8 cellular contexts compared by ENCODE assay signal in the genomic region with DNA sequence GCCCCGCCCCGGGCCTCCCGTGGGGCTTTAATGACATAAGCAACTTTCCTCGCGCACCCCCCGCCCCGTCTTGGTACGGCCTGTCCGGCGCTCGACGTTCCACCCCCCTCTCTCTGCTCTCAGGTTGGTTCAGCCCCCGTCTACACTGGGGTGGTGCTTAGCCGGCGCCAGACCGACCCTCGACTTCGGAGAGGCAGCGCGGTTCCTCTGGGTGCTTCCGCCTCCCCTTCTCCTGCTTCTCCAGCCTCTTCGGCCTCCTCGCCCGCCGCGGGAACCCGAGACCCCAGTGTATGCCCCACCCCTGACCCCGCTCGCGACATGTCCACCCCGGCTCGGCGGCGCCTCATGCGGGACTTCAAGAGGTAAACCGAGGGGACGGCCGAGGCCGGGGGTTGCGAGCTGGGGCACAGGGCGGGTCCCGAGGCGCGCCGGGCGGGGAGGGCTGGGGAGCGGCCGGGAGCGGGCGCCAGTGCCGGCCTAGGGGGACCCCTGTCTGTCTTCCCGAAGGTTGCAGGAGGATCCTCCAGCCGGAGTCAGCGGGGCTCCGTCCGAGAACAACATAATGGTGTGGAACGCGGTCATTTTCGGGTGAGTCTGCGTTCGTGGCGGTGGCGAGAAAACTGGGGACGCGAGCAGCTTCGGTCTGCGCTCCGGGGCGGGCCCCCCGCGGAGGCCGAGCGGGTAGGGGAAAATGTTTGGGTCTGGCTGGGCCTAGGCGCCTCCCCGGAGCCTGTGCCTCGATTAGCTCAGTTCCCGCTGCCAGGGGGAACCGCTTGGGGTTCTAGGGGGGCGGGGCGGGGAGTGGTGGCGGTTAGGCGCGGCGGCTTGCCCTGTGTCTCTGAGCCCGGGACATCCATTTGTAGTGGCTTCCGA. TPM values are rescaled to one million over a fixed set of nuclear protein-coding genes. Genes with fewer than 3 reads are reported as not detected.
A peak's percentile ranks its signal among the peaks of the same experiment; 100 is the strongest.
DNase-seq lines count a peak whose midpoint lies in the region; ATAC-seq, FAIRE-seq and TF ChIP-seq lines count a peak whose summit lies in the region.

A gene (plus strand): TSS at position 170 of the 873 bp plus-strand sequence. CDS start 149 bp downstream, at position 319.

- ATAC-seq in activated T-helper 17 cell treated with anti-CD3 and anti-CD28 coated beads, Interleukin-2, amount 50 U/mL, for 72 hours (replicated peaks) = peak; percentile 94
- ATAC-seq in naive thymus-derived CD8-positive, alpha-beta T cell = peak; percentile 89 to 92

- H3K27ac Mint-ChIP-seq in activated T-helper 17 cell treated with anti-CD3 and anti-CD28 coated beads, Interleukin-2, amount 50 U/mL, for 72 hours = peak within 1 kb of the TSS; percentile 88
- H3K27ac Mint-ChIP-seq in naive thymus-derived CD8-positive, alpha-beta T cell = peak within 1 kb of the TSS; percentile 77 to 97 (median 89)

- TF ChIP-seq CTCF in RWPE1 (conservative IDR thresholded peaks at IDR 0.05; ENCODE audit: low read depth) = peak; percentile 31; the same call in 1 of the 2 replicates
- TF ChIP-seq CTCF in fibroblast of mammary gland (conservative IDR thresholded peaks at IDR 0.05; ENCODE audit: control insufficient read depth, insufficient read depth, low read depth, low read length) = no peak

- DNase-seq in ELR (ENCODE audit: low read depth) (peak; percentile 93), H54 (ENCODE audit: insufficient read length, low spot score) (peak; percentile 81), LoVo (ENCODE audit: low spot score) (peak; percentile 84), RWPE1 (ENCODE audit: low spot score) (peak; percentile 94), fibroblast of mammary gland (ENCODE audit: low read depth) (peak; percentile 85)
- peak; percentile 79 to 95 (median 86) for DNase-seq in naive thymus-derived CD8-positive, alpha-beta T cell
- DNase-seq in stimulated activated naive CD4-positive, alpha-beta T cell (lab: John Stamatoyannopoulos, UW) = peak; percentile 76 to 89 (median 84)

- TF ChIP-seq POLR2A in H54 (IDR thresholded peaks at IDR 0.05; ENCODE audit: low read depth, low read length) = peak; percentile 96

- no peaks in the 10 kb centered on the region for H3K9me3 Mint-ChIP-seq in activated T-helper 17 cell treated with anti-CD3 and anti-CD28 coated beads, Interleukin-2, amount 50 U/mL, for 72 hours
- H3K9me3 Mint-ChIP-seq in naive thymus-derived CD8-positive, alpha-beta T cell = peaks cover 0 to 4% (median 0%) of the 10 kb centered on the region in 9 donors

- peak; percentile 76 for FAIRE-seq in H54 (lab: Jason Lieb, UNC)

- POLR2A ChIA-PET in RWPE1 (lab: Yijun Ruan, JAX; ENCODE audit: low non-redundant PET) = interaction anchor here (0.6 kb wide), 1 partner anchor 25 kb away, joined by 3 read pairs; no protein-coding TSS in a partner anchor
- POLR2A ChIA-PET in naive thymus-derived CD8-positive, alpha-beta T cell (lab: Charles Lee) = interaction anchor here (0.6 to 3.5 kb wide), 14 partner anchors 9 to 232 kb away, joined by 3 to 29 read pairs (median 4); a partner anchor contains a TSS

- H3K4me3 Mint-ChIP-seq in activated T-helper 17 cell treated with anti-CD3 and anti-CD28 coated beads, Interleukin-2, amount 50 U/mL, for 72 hours = peak within 1 kb of the TSS; percentile 85
- peak within 1 kb of the TSS; percentile 80 to 94 (median 88) for H3K4me3 Mint-ChIP-seq in naive thymus-derived CD8-positive, alpha-beta T cell

- peak within 1 kb of the TSS; percentile 82 for H3K27ac ChIP-seq in RWPE1

- CTCF ChIA-PET in RWPE1 (lab: Yijun Ruan, JAX) = interaction anchor here (0.6 to 0.9 kb wide), 3 partner anchors 35 to 206 kb away, joined by 3 to 4 read pairs (median 3); no protein-coding TSS in a partner anchor

- no peaks in the 10 kb centered on the region for H3K4me1 Mint-ChIP-seq in activated T-helper 17 cell treated with anti-CD3 and anti-CD28 coated beads, Interleukin-2, amount 50 U/mL, for 72 hours
- H3K4me1 Mint-ChIP-seq in naive thymus-derived CD8-positive, alpha-beta T cell = peaks cover 4 to 31% (median 16%) of the 10 kb centered on the region in 4 donors

- H3K36me3 Mint-ChIP-seq in activated T-helper 17 cell treated with anti-CD3 and anti-CD28 coated beads, Interleukin-2, amount 50 U/mL, for 72 hours (ENCODE audit: low read depth) = peaks cover 26% of the 10 kb centered on the region
- peaks cover 0 to 5% (median 4%) of the 10 kb centered on the region in 3 donors for H3K36me3 Mint-ChIP-seq in naive thymus-derived CD8-positive, alpha-beta T cell

- peak within 1 kb of the TSS; percentile 65 for H3K4me3 ChIP-seq in fibroblast of mammary gland (ENCODE audit: control insufficient read depth, low read depth, low read length)

- no peaks in the 10 kb centered on the region for H3K27me3 Mint-ChIP-seq in activated T-helper 17 cell treated with anti-CD3 and anti-CD28 coated beads, Interleukin-2, amount 50 U/mL, for 72 hours
- no peaks in the 10 kb centered on the region for H3K27me3 Mint-ChIP-seq in naive thymus-derived CD8-positive, alpha-beta T cell

RNA-seq across cellular contexts. Expression of the gene that starts here (rescaled TPM):
- 10 to 100 TPM; 42.5 to 62.6 TPM for total RNA-seq in activated T-helper 17 cell treated with anti-CD3 and anti-CD28 coated beads, Interleukin-2, amount 50 U/mL, for 72 hours
- total RNA-seq in naive thymus-derived CD8-positive, alpha-beta T cell = 10 to 100 TPM; 41.0 to 43.5 TPM
- polyA plus RNA-seq in naive thymus-derived CD8-positive, alpha-beta T cell = 10 to 100 TPM; 31.5 to 43.5 (median 34.0) TPM

Comparison
In these comparisons a context has a peak if more than half of its experiments do, and no peak if none do; other contexts are left out.
1. Peak in every context shown above with its lines: DNase-seq, ATAC-seq, H3K4me3 ChIP-seq and H3K27ac ChIP-seq.